8 cellular contexts compared by ENCODE assay signal in genomic region chr19:344625-345319, GRCh38. TPM values are rescaled to one million over a fixed set of nuclear protein-coding genes. Genes with fewer than 3 reads are reported as not detected.
DNase-seq lines count a peak whose midpoint lies in the region; ATAC-seq, FAIRE-seq and TF ChIP-seq lines count a peak whose summit lies in the region.

TSS of gene MIER2 (minus strand) at chr19:344796. CDS start at chr19:344782, 14 bp downstream.

- H3K36me3 Mint-ChIP-seq in naive thymus-derived CD4-positive, alpha-beta T cell, result peaks cover 0 to 7% (median 1%) of the 10 kb centered on the region in 5 donors
- H3K36me3 Mint-ChIP-seq in stimulated activated effector memory CD8-positive, alpha-beta T cell treated with anti-CD3 and anti-CD28 coated beads, Interleukin-12 subunit alpha, Interleukin-12 subunit beta, amount 100 ng/mL, for 72 hours, result peaks cover 20% of the 10 kb centered on the region

- H4K20me1 ChIP-seq in BLaER1 treated with 17β-estradiol and CSF1 and Interleukin-3, amounts not matched to agents 10 nM and 100 nM, result peaks cover 0 to 38% (median 25%) of the 10 kb centered on the region in 11 experiments; a peak in 15 of 22 replicates

- peak within 1 kb of the TSS; percentile 76 to 85 (median 81) for H3K9ac ChIP-seq in BLaER1 treated with 17β-estradiol and CSF1 and Interleukin-3, amounts not matched to agents 10 nM and 100 nM

- H3K4me3 ChIP-seq in BLaER1 treated with 17β-estradiol and CSF1 and Interleukin-3, amounts not matched to agents 10 nM and 100 nM, result peak within 1 kb of the TSS; percentile 54 to 77 (median 67)
- H3K4me3 ChIP-seq in fibroblast of mammary gland (ENCODE audit: control insufficient read depth, low read depth, low read length), result peak within 1 kb of the TSS; percentile 73
- peak within 1 kb of the TSS; percentile 84 for H3K4me3 ChIP-seq in naive thymus-derived CD4-positive, alpha-beta T cell (ENCODE audit: low read length)

- H3K27ac ChIP-seq in BLaER1 treated with 17β-estradiol and CSF1 and Interleukin-3, amounts not matched to agents 10 nM and 100 nM, result peak within 1 kb of the TSS; percentile 53 to 83 (median 71); a peak in 20 of 22 replicates
- H3K27ac ChIP-seq in naive thymus-derived CD4-positive, alpha-beta T cell (ENCODE audit: low read depth, low read length), result peak within 1 kb of the TSS; percentile 59

- intact Hi-C loops in naive thymus-derived CD4-positive, alpha-beta T cell (cut with micrococcal nuclease), result loop anchor here (1.0 to 2.0 kb wide), 2 partner anchors 162 to 163 kb away; partner anchors contain the start of gene TPGS1 (in 2 of the 2)

- peak within 1 kb of the TSS; percentile 81 to 92 (median 86) for H3K4me3 Mint-ChIP-seq in naive thymus-derived CD4-positive, alpha-beta T cell
- H3K4me3 Mint-ChIP-seq in stimulated activated effector memory CD8-positive, alpha-beta T cell treated with anti-CD3 and anti-CD28 coated beads, Interleukin-12 subunit alpha, Interleukin-12 subunit beta, amount 100 ng/mL, for 72 hours, result peak within 1 kb of the TSS; percentile 76

- CTCF ChIA-PET in naive thymus-derived CD4-positive, alpha-beta T cell (lab: Charles Lee), result no interaction called here

- H3K4me1 Mint-ChIP-seq in naive thymus-derived CD4-positive, alpha-beta T cell, result peaks cover 39 to 51% (median 47%) of the 10 kb centered on the region in 7 donors
- peaks cover 57% of the 10 kb centered on the region for H3K4me1 Mint-ChIP-seq in stimulated activated effector memory CD8-positive, alpha-beta T cell treated with anti-CD3 and anti-CD28 coated beads, Interleukin-12 subunit alpha, Interleukin-12 subunit beta, amount 100 ng/mL, for 72 hours

- H3K27me3 Mint-ChIP-seq in naive thymus-derived CD4-positive, alpha-beta T cell, result peaks cover 0 to 5% (median 4%) of the 10 kb centered on the region in 5 donors

- H3K36me3 ChIP-seq in BLaER1 treated with 17β-estradiol and CSF1 and Interleukin-3, amounts not matched to agents 10 nM and 100 nM, result peaks cover 0 to 17% (median 8%) of the 10 kb centered on the region in 11 experiments; a peak in 15 of 22 replicates
- H3K36me3 ChIP-seq in naive thymus-derived CD4-positive, alpha-beta T cell (ENCODE audit: control insufficient read depth in 2 of 3, insufficient read depth in 3 of 3, low read length in 3 of 3), result no peaks in the 10 kb centered on the region

- DNase-seq in HTR-8/SVneo (ENCODE audit: insufficient read length, low spot score) (peak; percentile 85), RKO (ENCODE audit: low spot score) (peak; percentile 82), fibroblast of mammary gland (ENCODE audit: low read depth) (peak; percentile 62)
- DNase-seq in activated T-helper 1 cell treated with anti-CD3 and anti-CD28 coated beads, Interleukin-2, amount 50 U/mL, for 16 hours (ENCODE audit: low read depth in 1 of 2, low spot score in 1 of 2), result peak; percentile 79 to 87
- peak; percentile 80 to 100 (median 89) for DNase-seq in naive thymus-derived CD4-positive, alpha-beta T cell
- DNase-seq in stimulated activated effector memory CD8-positive, alpha-beta T cell treated with anti-CD3 and anti-CD28 coated beads, Interleukin-12 subunit alpha, Interleukin-12 subunit beta, amount 100 ng/mL, for 72 hours (ENCODE audit: low spot score in 2 of 2), result peak; percentile 99 to 100

- H3K4me1 ChIP-seq in BLaER1 treated with 17β-estradiol and CSF1 and Interleukin-3, amounts not matched to agents 10 nM and 100 nM, result peaks cover 31 to 38% (median 35%) of the 10 kb centered on the region in 10 experiments
- H3K4me1 ChIP-seq in naive thymus-derived CD4-positive, alpha-beta T cell (ENCODE audit: control insufficient read depth in 2 of 2, insufficient read depth in 2 of 2, low read length in 2 of 2), result peaks cover 9 to 28% of the 10 kb centered on the region in 2 donors

- ATAC-seq in GM19372 (IDR thresholded peaks at IDR 0.05; ENCODE audit: low read depth, unreplicated experiment), result peak; percentile 86
- peak; percentile 99 for ATAC-seq in naive thymus-derived CD4-positive, alpha-beta T cell
- ATAC-seq in stimulated activated effector memory CD8-positive, alpha-beta T cell treated with anti-CD3 and anti-CD28 coated beads, Interleukin-12 subunit alpha, Interleukin-12 subunit beta, amount 100 ng/mL, for 72 hours, result peak; percentile 94

- no peaks in the 10 kb centered on the region for H3K27me3 ChIP-seq in BLaER1 treated with 17β-estradiol and CSF1 and Interleukin-3, amounts not matched to agents 10 nM and 100 nM
- H3K27me3 ChIP-seq in naive thymus-derived CD4-positive, alpha-beta T cell (ENCODE audit: control insufficient read depth in 2 of 2, insufficient read depth in 2 of 2, low read length in 2 of 2), result no peaks in the 10 kb centered on the region

- peaks cover 0 to 32% (median 9%) of the 10 kb centered on the region in 11 experiments; a peak in 13 of 22 replicates for H3K9me3 ChIP-seq in BLaER1 treated with 17β-estradiol and CSF1 and Interleukin-3, amounts not matched to agents 10 nM and 100 nM (replicated peaks in 1 of 11)
- H3K9me3 ChIP-seq in naive thymus-derived CD4-positive, alpha-beta T cell (ENCODE audit: control insufficient read depth in 2 of 3, low read length in 3 of 3), result no peaks in the 10 kb centered on the region

- TF ChIP-seq CTCF in fibroblast of mammary gland (conservative IDR thresholded peaks at IDR 0.05; ENCODE audit: control insufficient read depth, insufficient read depth, low read depth, low read length), result no peak

- H3K9me3 Mint-ChIP-seq in naive thymus-derived CD4-positive, alpha-beta T cell, result peaks cover 0 to 4% (median 0%) of the 10 kb centered on the region in 11 donors
- H3K9me3 Mint-ChIP-seq in stimulated activated effector memory CD8-positive, alpha-beta T cell treated with anti-CD3 and anti-CD28 coated beads, Interleukin-12 subunit alpha, Interleukin-12 subunit beta, amount 100 ng/mL, for 72 hours, result no peaks in the 10 kb centered on the region

- peak within 1 kb of the TSS; percentile 23 to 96 (median 81) for H3K27ac Mint-ChIP-seq in naive thymus-derived CD4-positive, alpha-beta T cell
- peak within 1 kb of the TSS; percentile 86 for H3K27ac Mint-ChIP-seq in stimulated activated effector memory CD8-positive, alpha-beta T cell treated with anti-CD3 and anti-CD28 coated beads, Interleukin-12 subunit alpha, Interleukin-12 subunit beta, amount 100 ng/mL, for 72 hours

- POLR2A ChIA-PET in naive thymus-derived CD4-positive, alpha-beta T cell (lab: Charles Lee), result no interaction called here

- FAIRE-seq in HTR-8/SVneo (lab: Jason Lieb, UNC), result no peak

- H3K4me2 ChIP-seq in BLaER1 treated with 17β-estradiol and CSF1 and Interleukin-3, amounts not matched to agents 10 nM and 100 nM, result peak within 1 kb of the TSS; percentile 75 to 95 (median 84)

RNA-seq across cellular contexts. Expression of gene MIER2, which starts in this region (rescaled TPM):
- 10 to 100 TPM; 16.0 to 24.6 (median 17.7) TPM for total RNA-seq in naive thymus-derived CD4-positive, alpha-beta T cell
- polyA plus RNA-seq in naive thymus-derived CD4-positive, alpha-beta T cell, result 1 to 10 TPM; 3.9 to 7.8 TPM

Comparison
In these comparisons a context has a peak if more than half of its experiments do, and no peak if none do; other contexts are left out.
1. Peak in every context shown above with its lines: DNase-seq, ATAC-seq, H3K4me3 ChIP-seq and H3K27ac ChIP-seq.